In genomic region chr9:36940881-36941280, GRCh38 we compare ENCODE assay signal across 22 cellular contexts.
DNase-seq lines count a peak whose midpoint lies in the region; ATAC-seq and FAIRE-seq lines count a peak whose summit lies in the region.
"Had no signal": no experiment of that assay in that cellular context is flagged by ENCODE, and none has a peak within 500 bp of the region (broad histone marks: within the 10 kb centered on the region; RNA-seq: fewer than 3 reads in every experiment).

No MANE protein-coding gene starts in this region.

- H3K9me2 ChIP-seq in Karpas-422 (replicated peaks; ENCODE audit: insufficient read depth, low read length): no peaks in the 10 kb centered on the region

- peaks cover 92% of the 10 kb centered on the region for H3K79me2 ChIP-seq in Karpas-422 (ENCODE audit: low read length)

- ATAC-seq in T-helper 17 cell: no peak
- ATAC-seq in GM19455 (IDR thresholded peaks at IDR 0.05; ENCODE audit: unreplicated experiment): no peak
- ATAC-seq: K562 had no signal

- FAIRE-seq in urothelium cell line (lab: Jason Lieb, UNC): peak; percentile 30
- FAIRE-seq: GM12891, H54, K562 had no signal

- peaks cover 58% of the 10 kb centered on the region for H3K4me1 ChIP-seq in Karpas-422 (ENCODE audit: low read length)

- H3K4me3 ChIP-seq in Karpas-422 (ENCODE audit: low read length): no peak overlapping the region
- H3K4me3 ChIP-seq: BLaER1, K562 had no signal

- H3K4me3 Mint-ChIP-seq in T-helper 17 cell: no peak overlapping the region
- H3K4me3 Mint-ChIP-seq: CD4-positive, alpha-beta T cell had no signal

- no peak overlapping the region for H3K4me2 ChIP-seq in Karpas-422 (ENCODE audit: low read depth, low read length, poor library complexity, severe bottlenecking)
- H3K4me2 ChIP-seq: BLaER1 had no signal

- H3K27me3 ChIP-seq in Karpas-422 (ENCODE audit: low read length): no peaks in the 10 kb centered on the region
- H3K27me3 ChIP-seq: BLaER1 had no signal

- H3K36me3 ChIP-seq in Karpas-422 (ENCODE audit: insufficient read depth, low read length): peaks cover 53% of the 10 kb centered on the region

- H3K9me3 ChIP-seq in Karpas-422 (ENCODE audit: low read length) (no peaks in the 10 kb centered on the region), T-helper 17 cell (ENCODE audit: control insufficient read depth, low read length, poor library complexity, severe bottlenecking) (no peaks in the 10 kb centered on the region)
- H3K9me3 ChIP-seq: BLaER1 had no signal

- DNase-seq in Karpas-422 (no peak), T-helper 17 cell (no peak), mesenteric fat pad (ENCODE audit: low spot score) (peak; percentile 9), urothelium cell line (ENCODE audit: low spot score) (no peak), GM19238 (ENCODE audit: insufficient read length, low spot score) (no peak), SKM-1 (lab: John Stamatoyannopoulos, UW; ENCODE audit: unreplicated experiment) (no peak), RKO (ENCODE audit: low spot score) (no peak)
- DNase-seq: CD4-positive, alpha-beta T cell; COR-L47; DMS153; MM.1S; NCI-H1092; NCI-H187 treated with DMSO at 0.1 percent for 48 hours; NCI-H510A; OCI-M1; Right ventricle myocardium superior; SW 1271 had no signal

- peak overlapping the region; percentile 37 for H3K27ac Mint-ChIP-seq in T-helper 17 cell
- H3K27ac Mint-ChIP-seq: CD4-positive, alpha-beta T cell had no signal

- H3K4me1 Mint-ChIP-seq in T-helper 17 cell: peaks cover 15% of the 10 kb centered on the region

- H3K36me3 Mint-ChIP-seq in T-helper 17 cell (ENCODE audit: low read depth): peaks cover 2% of the 10 kb centered on the region

- H2AFZ ChIP-seq in Karpas-422 (ENCODE audit: low read length): no peak overlapping the region

- H4K20me1 ChIP-seq in Karpas-422 (ENCODE audit: insufficient read depth, low read depth, low read length): peaks cover 9% of the 10 kb centered on the region; the same call in 1 of the 2 replicates

- no peak overlapping the region for H3K9ac ChIP-seq in Karpas-422 (ENCODE audit: low read length)
- H3K9ac ChIP-seq: BLaER1 had no signal

- peak overlapping the region; percentile 44; the same call in 1 of the 2 replicates for H3K27ac ChIP-seq in Karpas-422 (ENCODE audit: low read length)
- H3K27ac ChIP-seq: BLaER1 had no signal

- H3K27me3 Mint-ChIP-seq in T-helper 17 cell: peaks cover 52% of the 10 kb centered on the region
